2 cellular contexts compared by ENCODE assay signal in genomic region chr1:47970882-47971281, GRCh38.
TF ChIP-seq lines count a peak whose summit lies in the region.

No MANE protein-coding gene starts in this region.

TF ChIP-seq in liver, 16 proteins besides CTCF, POLR2A, EP300 and RAD21 (continued from another document):
- TF ChIP-seq, protein P1, sequence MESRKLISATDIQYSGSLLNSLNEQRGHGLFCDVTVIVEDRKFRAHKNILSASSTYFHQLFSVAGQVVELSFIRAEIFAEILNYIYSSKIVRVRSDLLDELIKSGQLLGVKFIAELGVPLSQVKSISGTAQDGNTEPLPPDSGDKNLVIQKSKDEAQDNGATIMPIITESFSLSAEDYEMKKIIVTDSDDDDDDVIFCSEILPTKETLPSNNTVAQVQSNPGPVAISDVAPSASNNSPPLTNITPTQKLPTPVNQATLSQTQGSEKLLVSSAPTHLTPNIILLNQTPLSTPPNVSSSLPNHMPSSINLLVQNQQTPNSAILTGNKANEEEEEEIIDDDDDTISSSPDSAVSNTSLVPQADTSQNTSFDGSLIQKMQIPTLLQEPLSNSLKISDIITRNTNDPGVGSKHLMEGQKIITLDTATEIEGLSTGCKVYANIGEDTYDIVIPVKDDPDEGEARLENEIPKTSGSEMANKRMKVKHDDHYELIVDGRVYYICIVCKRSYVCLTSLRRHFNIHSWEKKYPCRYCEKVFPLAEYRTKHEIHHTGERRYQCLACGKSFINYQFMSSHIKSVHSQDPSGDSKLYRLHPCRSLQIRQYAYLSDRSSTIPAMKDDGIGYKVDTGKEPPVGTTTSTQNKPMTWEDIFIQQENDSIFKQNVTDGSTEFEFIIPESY (IDR thresholded peaks at IDR 0.05), result no peak
- TF ChIP-seq ATF3 (IDR thresholded peaks at IDR 0.05) (no peak), HNF4G (IDR thresholded peaks at IDR 0.05) (no peak), RXRA (IDR thresholded peaks at IDR 0.05) (no peak), EGR1 (IDR thresholded peaks at IDR 0.05; ENCODE audit: low read depth in 2 of 2) (no peak), JUND (IDR thresholded peaks at IDR 0.05) (no peak)
- TF ChIP-seq, protein P2, sequence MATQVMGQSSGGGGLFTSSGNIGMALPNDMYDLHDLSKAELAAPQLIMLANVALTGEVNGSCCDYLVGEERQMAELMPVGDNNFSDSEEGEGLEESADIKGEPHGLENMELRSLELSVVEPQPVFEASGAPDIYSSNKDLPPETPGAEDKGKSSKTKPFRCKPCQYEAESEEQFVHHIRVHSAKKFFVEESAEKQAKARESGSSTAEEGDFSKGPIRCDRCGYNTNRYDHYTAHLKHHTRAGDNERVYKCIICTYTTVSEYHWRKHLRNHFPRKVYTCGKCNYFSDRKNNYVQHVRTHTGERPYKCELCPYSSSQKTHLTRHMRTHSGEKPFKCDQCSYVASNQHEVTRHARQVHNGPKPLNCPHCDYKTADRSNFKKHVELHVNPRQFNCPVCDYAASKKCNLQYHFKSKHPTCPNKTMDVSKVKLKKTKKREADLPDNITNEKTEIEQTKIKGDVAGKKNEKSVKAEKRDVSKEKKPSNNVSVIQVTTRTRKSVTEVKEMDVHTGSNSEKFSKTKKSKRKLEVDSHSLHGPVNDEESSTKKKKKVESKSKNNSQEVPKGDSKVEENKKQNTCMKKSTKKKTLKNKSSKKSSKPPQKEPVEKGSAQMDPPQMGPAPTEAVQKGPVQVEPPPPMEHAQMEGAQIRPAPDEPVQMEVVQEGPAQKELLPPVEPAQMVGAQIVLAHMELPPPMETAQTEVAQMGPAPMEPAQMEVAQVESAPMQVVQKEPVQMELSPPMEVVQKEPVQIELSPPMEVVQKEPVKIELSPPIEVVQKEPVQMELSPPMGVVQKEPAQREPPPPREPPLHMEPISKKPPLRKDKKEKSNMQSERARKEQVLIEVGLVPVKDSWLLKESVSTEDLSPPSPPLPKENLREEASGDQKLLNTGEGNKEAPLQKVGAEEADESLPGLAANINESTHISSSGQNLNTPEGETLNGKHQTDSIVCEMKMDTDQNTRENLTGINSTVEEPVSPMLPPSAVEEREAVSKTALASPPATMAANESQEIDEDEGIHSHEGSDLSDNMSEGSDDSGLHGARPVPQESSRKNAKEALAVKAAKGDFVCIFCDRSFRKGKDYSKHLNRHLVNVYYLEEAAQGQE (IDR thresholded peaks at IDR 0.05), result no peak
- TF ChIP-seq, protein P3, sequence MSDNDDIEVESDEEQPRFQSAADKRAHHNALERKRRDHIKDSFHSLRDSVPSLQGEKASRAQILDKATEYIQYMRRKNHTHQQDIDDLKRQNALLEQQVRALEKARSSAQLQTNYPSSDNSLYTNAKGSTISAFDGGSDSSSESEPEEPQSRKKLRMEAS (IDR thresholded peaks at IDR 0.05), result no peak
TF ChIP-seq in liver: peak in this region for 0.

TF ChIP-seq in HepG2, 621 proteins besides CTCF, POLR2A, EP300 and RAD21 (continued from another document):
- TF ChIP-seq, protein P4, sequence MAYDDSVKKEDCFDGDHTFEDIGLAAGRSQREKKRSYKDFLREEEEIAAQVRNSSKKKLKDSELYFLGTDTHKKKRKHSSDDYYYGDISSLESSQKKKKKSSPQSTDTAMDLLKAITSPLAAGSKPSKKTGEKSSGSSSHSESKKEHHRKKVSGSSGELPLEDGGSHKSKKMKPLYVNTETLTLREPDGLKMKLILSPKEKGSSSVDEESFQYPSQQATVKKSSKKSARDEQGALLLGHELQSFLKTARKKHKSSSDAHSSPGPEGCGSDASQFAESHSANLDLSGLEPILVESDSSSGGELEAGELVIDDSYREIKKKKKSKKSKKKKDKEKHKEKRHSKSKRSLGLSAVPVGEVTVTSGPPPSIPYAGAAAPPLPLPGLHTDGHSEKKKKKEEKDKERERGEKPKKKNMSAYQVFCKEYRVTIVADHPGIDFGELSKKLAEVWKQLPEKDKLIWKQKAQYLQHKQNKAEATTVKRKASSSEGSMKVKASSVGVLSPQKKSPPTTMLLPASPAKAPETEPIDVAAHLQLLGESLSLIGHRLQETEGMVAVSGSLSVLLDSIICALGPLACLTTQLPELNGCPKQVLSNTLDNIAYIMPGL (CRISPR knock-in tag; IDR thresholded peaks at IDR 0.05; ENCODE audit: borderline replicate concordance in 1 of 2, low read depth in 1 of 2), result no peak
- no peak for TF ChIP-seq ZNF567 (CRISPR knock-in tag; IDR thresholded peaks at IDR 0.05; ENCODE audit: borderline replicate concordance)
- TF ChIP-seq, protein P5, sequence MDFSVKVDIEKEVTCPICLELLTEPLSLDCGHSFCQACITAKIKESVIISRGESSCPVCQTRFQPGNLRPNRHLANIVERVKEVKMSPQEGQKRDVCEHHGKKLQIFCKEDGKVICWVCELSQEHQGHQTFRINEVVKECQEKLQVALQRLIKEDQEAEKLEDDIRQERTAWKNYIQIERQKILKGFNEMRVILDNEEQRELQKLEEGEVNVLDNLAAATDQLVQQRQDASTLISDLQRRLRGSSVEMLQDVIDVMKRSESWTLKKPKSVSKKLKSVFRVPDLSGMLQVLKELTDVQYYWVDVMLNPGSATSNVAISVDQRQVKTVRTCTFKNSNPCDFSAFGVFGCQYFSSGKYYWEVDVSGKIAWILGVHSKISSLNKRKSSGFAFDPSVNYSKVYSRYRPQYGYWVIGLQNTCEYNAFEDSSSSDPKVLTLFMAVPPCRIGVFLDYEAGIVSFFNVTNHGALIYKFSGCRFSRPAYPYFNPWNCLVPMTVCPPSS (IDR thresholded peaks at IDR 0.05), result no peak
- TF ChIP-seq FOXC1 (CRISPR knock-in tag; IDR thresholded peaks at IDR 0.05; ENCODE audit: borderline replicate concordance), result no peak
- TF ChIP-seq ZNF879 (CRISPR knock-in tag; IDR thresholded peaks at IDR 0.05), result no peak
- TF ChIP-seq SMC3 (IDR thresholded peaks at IDR 0.05; ENCODE audit: low read length), result no peak
- TF ChIP-seq, protein P6, sequence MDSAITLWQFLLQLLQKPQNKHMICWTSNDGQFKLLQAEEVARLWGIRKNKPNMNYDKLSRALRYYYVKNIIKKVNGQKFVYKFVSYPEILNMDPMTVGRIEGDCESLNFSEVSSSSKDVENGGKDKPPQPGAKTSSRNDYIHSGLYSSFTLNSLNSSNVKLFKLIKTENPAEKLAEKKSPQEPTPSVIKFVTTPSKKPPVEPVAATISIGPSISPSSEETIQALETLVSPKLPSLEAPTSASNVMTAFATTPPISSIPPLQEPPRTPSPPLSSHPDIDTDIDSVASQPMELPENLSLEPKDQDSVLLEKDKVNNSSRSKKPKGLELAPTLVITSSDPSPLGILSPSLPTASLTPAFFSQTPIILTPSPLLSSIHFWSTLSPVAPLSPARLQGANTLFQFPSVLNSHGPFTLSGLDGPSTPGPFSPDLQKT (CRISPR knock-in tag; IDR thresholded peaks at IDR 0.05; ENCODE audit: borderline replicate concordance), result no peak
- TF ChIP-seq RERE (CRISPR knock-in tag; IDR thresholded peaks at IDR 0.05; ENCODE audit: low read depth), result no peak
- TF ChIP-seq, protein P7, sequence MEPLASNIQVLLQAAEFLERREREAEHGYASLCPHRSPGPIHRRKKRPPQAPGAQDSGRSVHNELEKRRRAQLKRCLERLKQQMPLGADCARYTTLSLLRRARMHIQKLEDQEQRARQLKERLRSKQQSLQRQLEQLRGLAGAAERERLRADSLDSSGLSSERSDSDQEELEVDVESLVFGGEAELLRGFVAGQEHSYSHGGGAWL (CRISPR knock-in tag; IDR thresholded peaks at IDR 0.05), result no peak
- no peak for TF ChIP-seq NFAT5 (CRISPR knock-in tag; IDR thresholded peaks at IDR 0.05)
- TF ChIP-seq, protein P8, sequence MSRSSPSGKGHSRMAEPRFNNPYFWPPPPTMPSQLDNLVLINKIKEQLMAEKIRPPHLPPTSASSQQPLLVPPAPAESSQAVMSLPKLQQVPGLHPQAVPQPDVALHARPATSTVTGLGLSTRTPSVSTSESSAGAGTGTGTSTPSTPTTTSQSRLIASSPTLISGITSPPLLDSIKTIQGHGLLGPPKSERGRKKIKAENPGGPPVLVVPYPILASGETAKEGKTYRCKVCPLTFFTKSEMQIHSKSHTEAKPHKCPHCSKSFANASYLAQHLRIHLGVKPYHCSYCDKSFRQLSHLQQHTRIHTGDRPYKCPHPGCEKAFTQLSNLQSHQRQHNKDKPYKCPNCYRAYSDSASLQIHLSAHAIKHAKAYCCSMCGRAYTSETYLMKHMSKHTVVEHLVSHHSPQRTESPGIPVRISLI (CRISPR knock-in tag; IDR thresholded peaks at IDR 0.05; ENCODE audit: borderline replicate concordance), result no peak
- no peak for TF ChIP-seq ZNF33A (CRISPR knock-in tag; IDR thresholded peaks at IDR 0.05; ENCODE audit: borderline replicate concordance)
- TF ChIP-seq, protein P9, sequence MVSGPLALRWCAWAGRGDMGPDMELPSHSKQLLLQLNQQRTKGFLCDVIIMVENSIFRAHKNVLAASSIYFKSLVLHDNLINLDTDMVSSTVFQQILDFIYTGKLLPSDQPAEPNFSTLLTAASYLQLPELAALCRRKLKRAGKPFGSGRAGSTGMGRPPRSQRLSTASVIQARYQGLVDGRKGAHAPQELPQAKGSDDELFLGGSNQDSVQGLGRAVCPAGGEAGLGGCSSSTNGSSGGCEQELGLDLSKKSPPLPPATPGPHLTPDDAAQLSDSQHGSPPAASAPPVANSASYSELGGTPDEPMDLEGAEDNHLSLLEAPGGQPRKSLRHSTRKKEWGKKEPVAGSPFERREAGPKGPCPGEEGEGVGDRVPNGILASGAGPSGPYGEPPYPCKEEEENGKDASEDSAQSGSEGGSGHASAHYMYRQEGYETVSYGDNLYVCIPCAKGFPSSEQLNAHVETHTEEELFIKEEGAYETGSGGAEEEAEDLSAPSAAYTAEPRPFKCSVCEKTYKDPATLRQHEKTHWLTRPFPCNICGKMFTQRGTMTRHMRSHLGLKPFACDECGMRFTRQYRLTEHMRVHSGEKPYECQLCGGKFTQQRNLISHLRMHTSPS (CRISPR knock-in tag; IDR thresholded peaks at IDR 0.05; ENCODE audit: low read depth), result no peak
